1 cellular context compared by ENCODE assay signal in the genomic region with DNA sequence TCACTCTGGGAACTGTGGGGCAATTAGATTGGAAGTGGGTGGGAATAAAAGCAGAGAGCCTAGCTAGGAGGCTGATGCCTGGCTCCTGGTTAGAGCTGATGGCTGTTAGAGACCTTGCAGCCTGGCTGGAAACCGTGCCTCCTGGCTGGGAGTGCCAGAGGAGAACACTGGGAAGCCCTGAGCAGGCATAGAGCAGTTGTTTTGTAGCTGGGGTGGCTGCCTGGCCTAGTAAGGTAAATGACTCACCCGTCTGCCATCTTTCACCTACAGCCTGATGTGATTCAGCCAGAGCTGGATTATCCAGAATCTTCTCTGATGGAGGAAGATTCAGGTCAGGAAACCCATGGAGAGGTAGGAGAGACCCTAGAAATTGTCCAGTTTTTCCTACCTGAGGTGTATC.
A peak's percentile ranks its signal among the peaks of the same experiment; 100 is the strongest.
TF ChIP-seq lines count a peak whose summit lies in the region.

No MANE protein-coding gene starts in this region.

TF ChIP-seq in H1, 55 proteins besides CTCF, POLR2A, EP300 and RAD21:
- TF ChIP-seq EGR1 (IDR thresholded peaks at IDR 0.05; ENCODE audit: borderline replicate concordance, low read depth, low read length): no peak
- TF ChIP-seq HDAC2 (IDR thresholded peaks at IDR 0.05; ENCODE audit: borderline replicate concordance in 1 of 2, low read depth in 2 of 2, low read length in 2 of 2): no peak
- no peak for TF ChIP-seq CTBP2 (IDR thresholded peaks at IDR 0.05; ENCODE audit: borderline replicate concordance, insufficient read depth, insufficient read length, low read length)
- peak; percentile 71; the same call in 1 of the 2 replicates for TF ChIP-seq POLR2AphosphoS5 (IDR thresholded peaks at IDR 0.05; ENCODE audit: low read depth, low read length)
- no peak for TF ChIP-seq NANOG (IDR thresholded peaks at IDR 0.05; ENCODE audit: insufficient read depth, low read depth, low read length, poor library complexity, severe bottlenecking)
- no peak for TF ChIP-seq BACH1 (IDR thresholded peaks at IDR 0.05; ENCODE audit: low read length)
- TF ChIP-seq SP2 (IDR thresholded peaks at IDR 0.05; ENCODE audit: low read length): no peak
